ENCODE assay signal across 1 cellular context in the genomic region with DNA sequence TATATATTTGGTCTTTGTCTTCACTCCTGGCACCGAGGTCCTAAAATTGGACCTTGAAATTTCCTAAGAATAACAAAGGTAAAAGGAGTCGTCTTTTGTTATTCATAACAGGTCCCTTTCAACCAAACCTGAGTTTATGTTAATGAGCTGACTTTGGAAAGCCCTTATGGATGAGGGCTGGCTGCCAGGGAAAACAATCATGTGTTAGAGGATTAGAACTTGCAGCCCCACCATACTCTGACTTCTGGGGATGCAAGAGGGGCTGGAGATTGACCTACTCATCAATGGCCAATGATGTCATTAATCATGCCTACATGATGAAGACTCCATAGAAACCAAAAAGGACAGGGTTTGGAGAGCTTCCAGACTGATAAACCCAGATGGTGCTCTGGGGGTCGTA.
TF ChIP-seq lines count a peak whose summit lies in the region.

No MANE protein-coding gene starts in this region.

TF ChIP-seq in GM23338, 12 proteins besides CTCF, POLR2A, EP300 and RAD21 (continued from another document):
- TF ChIP-seq, protein P1, sequence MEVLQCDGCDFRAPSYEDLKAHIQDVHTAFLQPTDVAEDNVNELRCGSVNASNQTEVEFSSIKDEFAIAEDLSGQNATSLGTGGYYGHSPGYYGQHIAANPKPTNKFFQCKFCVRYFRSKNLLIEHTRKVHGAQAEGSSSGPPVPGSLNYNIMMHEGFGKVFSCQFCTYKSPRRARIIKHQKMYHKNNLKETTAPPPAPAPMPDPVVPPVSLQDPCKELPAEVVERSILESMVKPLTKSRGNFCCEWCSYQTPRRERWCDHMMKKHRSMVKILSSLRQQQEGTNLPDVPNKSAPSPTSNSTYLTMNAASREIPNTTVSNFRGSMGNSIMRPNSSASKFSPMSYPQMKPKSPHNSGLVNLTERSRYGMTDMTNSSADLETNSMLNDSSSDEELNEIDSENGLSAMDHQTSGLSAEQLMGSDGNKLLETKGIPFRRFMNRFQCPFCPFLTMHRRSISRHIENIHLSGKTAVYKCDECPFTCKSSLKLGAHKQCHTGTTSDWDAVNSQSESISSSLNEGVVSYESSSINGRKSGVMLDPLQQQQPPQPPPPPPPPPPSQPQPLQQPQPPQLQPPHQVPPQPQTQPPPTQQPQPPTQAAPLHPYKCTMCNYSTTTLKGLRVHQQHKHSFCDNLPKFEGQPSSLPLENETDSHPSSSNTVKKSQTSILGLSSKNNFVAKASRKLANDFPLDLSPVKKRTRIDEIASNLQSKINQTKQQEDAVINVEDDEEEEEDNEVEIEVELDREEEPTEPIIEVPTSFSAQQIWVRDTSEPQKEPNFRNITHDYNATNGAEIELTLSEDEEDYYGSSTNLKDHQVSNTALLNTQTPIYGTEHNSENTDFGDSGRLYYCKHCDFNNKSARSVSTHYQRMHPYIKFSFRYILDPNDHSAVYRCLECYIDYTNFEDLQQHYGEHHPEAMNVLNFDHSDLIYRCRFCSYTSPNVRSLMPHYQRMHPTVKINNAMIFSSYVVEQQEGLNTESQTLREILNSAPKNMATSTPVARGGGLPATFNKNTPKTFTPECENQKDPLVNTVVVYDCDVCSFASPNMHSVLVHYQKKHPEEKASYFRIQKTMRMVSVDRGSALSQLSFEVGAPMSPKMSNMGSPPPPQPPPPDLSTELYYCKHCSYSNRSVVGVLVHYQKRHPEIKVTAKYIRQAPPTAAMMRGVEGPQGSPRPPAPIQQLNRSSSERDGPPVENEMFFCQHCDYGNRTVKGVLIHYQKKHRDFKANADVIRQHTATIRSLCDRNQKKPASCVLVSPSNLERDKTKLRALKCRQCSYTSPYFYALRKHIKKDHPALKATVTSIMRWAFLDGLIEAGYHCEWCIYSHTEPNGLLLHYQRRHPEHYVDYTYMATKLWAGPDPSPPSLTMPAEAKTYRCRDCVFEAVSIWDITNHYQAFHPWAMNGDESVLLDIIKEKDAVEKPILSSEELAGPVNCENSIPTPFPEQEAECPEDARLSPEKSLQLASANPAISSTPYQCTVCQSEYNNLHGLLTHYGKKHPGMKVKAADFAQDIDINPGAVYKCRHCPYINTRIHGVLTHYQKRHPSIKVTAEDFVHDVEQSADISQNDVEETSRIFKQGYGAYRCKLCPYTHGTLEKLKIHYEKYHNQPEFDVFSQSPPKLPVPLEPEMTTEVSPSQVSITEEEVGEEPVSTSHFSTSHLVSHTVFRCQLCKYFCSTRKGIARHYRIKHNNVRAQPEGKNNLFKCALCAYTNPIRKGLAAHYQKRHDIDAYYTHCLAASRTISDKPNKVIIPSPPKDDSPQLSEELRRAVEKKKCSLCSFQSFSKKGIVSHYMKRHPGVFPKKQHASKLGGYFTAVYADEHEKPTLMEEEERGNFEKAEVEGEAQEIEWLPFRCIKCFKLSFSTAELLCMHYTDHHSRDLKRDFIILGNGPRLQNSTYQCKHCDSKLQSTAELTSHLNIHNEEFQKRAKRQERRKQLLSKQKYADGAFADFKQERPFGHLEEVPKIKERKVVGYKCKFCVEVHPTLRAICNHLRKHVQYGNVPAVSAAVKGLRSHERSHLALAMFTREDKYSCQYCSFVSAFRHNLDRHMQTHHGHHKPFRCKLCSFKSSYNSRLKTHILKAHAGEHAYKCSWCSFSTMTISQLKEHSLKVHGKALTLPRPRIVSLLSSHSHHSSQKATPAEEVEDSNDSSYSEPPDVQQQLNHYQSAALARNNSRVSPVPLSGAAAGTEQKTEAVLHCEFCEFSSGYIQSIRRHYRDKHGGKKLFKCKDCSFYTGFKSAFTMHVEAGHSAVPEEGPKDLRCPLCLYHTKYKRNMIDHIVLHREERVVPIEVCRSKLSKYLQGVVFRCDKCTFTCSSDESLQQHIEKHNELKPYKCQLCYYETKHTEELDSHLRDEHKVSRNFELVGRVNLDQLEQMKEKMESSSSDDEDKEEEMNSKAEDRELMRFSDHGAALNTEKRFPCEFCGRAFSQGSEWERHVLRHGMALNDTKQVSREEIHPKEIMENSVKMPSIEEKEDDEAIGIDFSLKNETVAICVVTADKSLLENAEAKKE (CRISPR knock-in tag; IDR thresholded peaks at IDR 0.05): no peak
- TF ChIP-seq EZH2phosphoT487 (IDR thresholded peaks at IDR 0.05; ENCODE audit: unreplicated experiment) (no peak), ZNF114 (CRISPR knock-in tag; IDR thresholded peaks at IDR 0.05) (no peak), POLR2AphosphoS5 (IDR thresholded peaks at IDR 0.05; ENCODE audit: low read depth) (no peak), JUNB (IDR thresholded peaks at IDR 0.05; ENCODE audit: unreplicated experiment) (no peak), STAT1 (IDR thresholded peaks at IDR 0.05; ENCODE audit: unreplicated experiment) (no peak)
- TF ChIP-seq, protein P2, sequence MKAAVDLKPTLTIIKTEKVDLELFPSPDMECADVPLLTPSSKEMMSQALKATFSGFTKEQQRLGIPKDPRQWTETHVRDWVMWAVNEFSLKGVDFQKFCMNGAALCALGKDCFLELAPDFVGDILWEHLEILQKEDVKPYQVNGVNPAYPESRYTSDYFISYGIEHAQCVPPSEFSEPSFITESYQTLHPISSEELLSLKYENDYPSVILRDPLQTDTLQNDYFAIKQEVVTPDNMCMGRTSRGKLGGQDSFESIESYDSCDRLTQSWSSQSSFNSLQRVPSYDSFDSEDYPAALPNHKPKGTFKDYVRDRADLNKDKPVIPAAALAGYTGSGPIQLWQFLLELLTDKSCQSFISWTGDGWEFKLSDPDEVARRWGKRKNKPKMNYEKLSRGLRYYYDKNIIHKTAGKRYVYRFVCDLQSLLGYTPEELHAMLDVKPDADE (IDR thresholded peaks at IDR 0.05): no peak
- TF ChIP-seq, protein P3, sequence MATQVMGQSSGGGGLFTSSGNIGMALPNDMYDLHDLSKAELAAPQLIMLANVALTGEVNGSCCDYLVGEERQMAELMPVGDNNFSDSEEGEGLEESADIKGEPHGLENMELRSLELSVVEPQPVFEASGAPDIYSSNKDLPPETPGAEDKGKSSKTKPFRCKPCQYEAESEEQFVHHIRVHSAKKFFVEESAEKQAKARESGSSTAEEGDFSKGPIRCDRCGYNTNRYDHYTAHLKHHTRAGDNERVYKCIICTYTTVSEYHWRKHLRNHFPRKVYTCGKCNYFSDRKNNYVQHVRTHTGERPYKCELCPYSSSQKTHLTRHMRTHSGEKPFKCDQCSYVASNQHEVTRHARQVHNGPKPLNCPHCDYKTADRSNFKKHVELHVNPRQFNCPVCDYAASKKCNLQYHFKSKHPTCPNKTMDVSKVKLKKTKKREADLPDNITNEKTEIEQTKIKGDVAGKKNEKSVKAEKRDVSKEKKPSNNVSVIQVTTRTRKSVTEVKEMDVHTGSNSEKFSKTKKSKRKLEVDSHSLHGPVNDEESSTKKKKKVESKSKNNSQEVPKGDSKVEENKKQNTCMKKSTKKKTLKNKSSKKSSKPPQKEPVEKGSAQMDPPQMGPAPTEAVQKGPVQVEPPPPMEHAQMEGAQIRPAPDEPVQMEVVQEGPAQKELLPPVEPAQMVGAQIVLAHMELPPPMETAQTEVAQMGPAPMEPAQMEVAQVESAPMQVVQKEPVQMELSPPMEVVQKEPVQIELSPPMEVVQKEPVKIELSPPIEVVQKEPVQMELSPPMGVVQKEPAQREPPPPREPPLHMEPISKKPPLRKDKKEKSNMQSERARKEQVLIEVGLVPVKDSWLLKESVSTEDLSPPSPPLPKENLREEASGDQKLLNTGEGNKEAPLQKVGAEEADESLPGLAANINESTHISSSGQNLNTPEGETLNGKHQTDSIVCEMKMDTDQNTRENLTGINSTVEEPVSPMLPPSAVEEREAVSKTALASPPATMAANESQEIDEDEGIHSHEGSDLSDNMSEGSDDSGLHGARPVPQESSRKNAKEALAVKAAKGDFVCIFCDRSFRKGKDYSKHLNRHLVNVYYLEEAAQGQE (IDR thresholded peaks at IDR 0.05; ENCODE audit: unreplicated experiment): no peak
